9 cellular contexts compared by ENCODE assay signal in the genomic region with DNA sequence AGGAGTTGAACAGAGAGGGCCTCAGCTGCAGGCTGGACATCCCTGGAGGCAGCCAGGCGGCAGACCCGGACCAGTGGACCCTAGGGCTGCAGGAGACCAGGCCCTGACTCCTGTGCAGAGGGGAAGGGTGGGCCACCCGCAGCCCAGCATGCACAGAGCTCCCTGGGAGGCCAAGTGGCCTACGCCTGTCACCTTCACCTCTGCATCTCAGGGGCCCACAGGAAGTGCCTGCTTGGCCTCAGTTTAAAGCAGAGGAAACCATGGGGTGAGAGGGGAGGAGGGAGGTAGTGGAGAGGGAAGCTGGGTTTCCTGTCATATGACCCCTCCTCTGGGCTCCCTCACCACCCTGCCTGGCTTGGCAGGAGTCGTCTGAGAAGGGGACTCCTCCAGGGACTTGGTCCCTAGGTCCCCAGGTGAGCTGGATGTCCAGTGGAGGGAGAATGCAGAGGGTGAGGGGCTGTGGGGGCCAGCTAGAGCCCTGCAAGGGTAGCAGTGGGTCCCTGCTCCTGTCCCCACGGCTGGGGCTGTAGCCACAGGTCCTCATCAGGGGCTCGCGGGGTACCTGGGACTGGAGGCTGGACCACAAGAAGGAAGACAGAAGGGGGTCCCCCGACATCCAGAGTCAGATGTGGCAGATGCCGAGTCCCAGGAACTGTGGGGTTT. TPM values are rescaled to one million over a fixed set of nuclear protein-coding genes. Genes with fewer than 3 reads are reported as not detected.
DNase-seq lines count a peak whose midpoint lies in the region; ATAC-seq and TF ChIP-seq lines count a peak whose summit lies in the region.
"Had no signal": no experiment of that assay in that cellular context is flagged by ENCODE, and none has a peak within 500 bp of the region (broad histone marks: within the 10 kb centered on the region; RNA-seq: fewer than 3 reads in every experiment).

A gene with protein sequence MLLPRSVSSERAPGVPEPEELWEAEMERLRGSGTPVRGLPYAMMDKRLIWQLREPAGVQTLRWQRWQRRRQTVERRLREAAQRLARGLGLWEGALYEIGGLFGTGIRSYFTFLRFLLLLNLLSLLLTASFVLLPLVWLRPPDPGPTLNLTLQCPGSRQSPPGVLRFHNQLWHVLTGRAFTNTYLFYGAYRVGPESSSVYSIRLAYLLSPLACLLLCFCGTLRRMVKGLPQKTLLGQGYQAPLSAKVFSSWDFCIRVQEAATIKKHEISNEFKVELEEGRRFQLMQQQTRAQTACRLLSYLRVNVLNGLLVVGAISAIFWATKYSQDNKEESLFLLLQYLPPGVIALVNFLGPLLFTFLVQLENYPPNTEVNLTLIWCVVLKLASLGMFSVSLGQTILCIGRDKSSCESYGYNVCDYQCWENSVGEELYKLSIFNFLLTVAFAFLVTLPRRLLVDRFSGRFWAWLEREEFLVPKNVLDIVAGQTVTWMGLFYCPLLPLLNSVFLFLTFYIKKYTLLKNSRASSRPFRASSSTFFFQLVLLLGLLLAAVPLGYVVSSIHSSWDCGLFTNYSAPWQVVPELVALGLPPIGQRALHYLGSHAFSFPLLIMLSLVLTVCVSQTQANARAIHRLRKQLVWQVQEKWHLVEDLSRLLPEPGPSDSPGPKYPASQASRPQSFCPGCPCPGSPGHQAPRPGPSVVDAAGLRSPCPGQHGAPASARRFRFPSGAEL (plus strand): TSS at position 333 of the 663 bp plus-strand sequence. CDS start 818 bp downstream, outside the sequence.

- WGBS in suprapubic skin, result 76% methylated on average over 9 of the region's 10 CpGs

- peaks cover 4% of the 10 kb centered on the region for H3K36me3 Mint-ChIP-seq in glutamatergic neuron (ENCODE audit: unreplicated experiment)

- H3K4me3 ChIP-seq in OCI-LY1 (ENCODE audit: low read depth, low read length, poor library complexity, severe bottlenecking) (peak within 1 kb of the TSS; percentile 72), left lung (peak within 1 kb of the TSS; percentile 34 to 94), suprapubic skin (peak within 1 kb of the TSS; percentile 48)

- H3K9me3 ChIP-seq in OCI-LY1 (ENCODE audit: low read length) (no peaks in the 10 kb centered on the region), left lung (no peaks in the 10 kb centered on the region), suprapubic skin (no peaks in the 10 kb centered on the region)

- H3K9me3 Mint-ChIP-seq in glutamatergic neuron (ENCODE audit: unreplicated experiment), result peaks cover 1% of the 10 kb centered on the region

- no peaks in the 10 kb centered on the region for H4K20me1 ChIP-seq in OCI-LY1 (ENCODE audit: insufficient read depth, low read length)

- H3K4me3 Mint-ChIP-seq in glutamatergic neuron (ENCODE audit: unreplicated experiment), result no peak within 1 kb of the TSS

- ATAC-seq in left lung (peak; percentile 2), GM19452 (IDR thresholded peaks at IDR 0.05; ENCODE audit: unreplicated experiment) (no peak)

- no peaks in the 10 kb centered on the region for H3K27me3 ChIP-seq in OCI-LY1 (ENCODE audit: insufficient read depth, low read length)
- H3K27me3 ChIP-seq in left lung, result peaks cover 0 to 12% of the 10 kb centered on the region in 2 donors
- no peaks in the 10 kb centered on the region for H3K27me3 ChIP-seq in suprapubic skin

- peaks cover 12% of the 10 kb centered on the region for H3K36me3 ChIP-seq in OCI-LY1 (ENCODE audit: insufficient read depth, low read length)
- peaks cover 0 to 23% of the 10 kb centered on the region in 2 donors for H3K36me3 ChIP-seq in left lung
- peaks cover 2% of the 10 kb centered on the region for H3K36me3 ChIP-seq in suprapubic skin

- H3K79me2 ChIP-seq in OCI-LY1 (ENCODE audit: insufficient read depth, low read length), result no peaks in the 10 kb centered on the region

- H3K4me1 Mint-ChIP-seq in glutamatergic neuron (ENCODE audit: low read depth, unreplicated experiment), result no peaks in the 10 kb centered on the region

- no peak for TF ChIP-seq POLR2A in suprapubic skin (IDR thresholded peaks at IDR 0.05)

- H3K27me3 Mint-ChIP-seq in glutamatergic neuron (ENCODE audit: unreplicated experiment), result peaks cover 22% of the 10 kb centered on the region

- H3K27ac ChIP-seq in OCI-LY1 (ENCODE audit: low read depth, low read length, poor library complexity, severe bottlenecking) (peak within 1 kb of the TSS; percentile 92), left lung (peak within 1 kb of the TSS; percentile 90 to 93), suprapubic skin (peak within 1 kb of the TSS; percentile 55)
- H3K27ac ChIP-seq: SK-N-MC had no signal

- peak within 1 kb of the TSS; percentile 92 for H3K9ac ChIP-seq in OCI-LY1 (ENCODE audit: low read length)

- H3K9me2 ChIP-seq in OCI-LY1 (ENCODE audit: low read depth, low read length), result no peaks in the 10 kb centered on the region

- H3K4me1 ChIP-seq in OCI-LY1 (ENCODE audit: insufficient read depth, low read length, severe bottlenecking) (peaks cover 77% of the 10 kb centered on the region), left lung (peaks cover 30 to 87% of the 10 kb centered on the region in 2 donors), suprapubic skin (peaks cover 69% of the 10 kb centered on the region)

- no peaks in the 10 kb centered on the region for H3F3A ChIP-seq in OCI-LY1 (ENCODE audit: insufficient read depth, low read length)

- H3K4me2 ChIP-seq in OCI-LY1 (ENCODE audit: low read length), result peak within 1 kb of the TSS; percentile 89

- no peak within 1 kb of the TSS for H2AFZ ChIP-seq in OCI-LY1 (ENCODE audit: low read length)

- intact Hi-C loops in left lung (cut with DNase I), result no loop called here

- TF ChIP-seq EP300 in suprapubic skin (IDR thresholded peaks at IDR 0.05), result no peak

- TF ChIP-seq CTCF in OCI-LY1 (IDR thresholded peaks at IDR 0.05; ENCODE audit: low read length) (no peak), left lung (IDR thresholded peaks at IDR 0.05) (no peak), suprapubic skin (IDR thresholded peaks at IDR 0.05) (no peak), glutamatergic neuron (IDR thresholded peaks at IDR 0.05; ENCODE audit: partially characterized antibody, unreplicated experiment) (no peak)

- H3K27ac Mint-ChIP-seq in glutamatergic neuron (ENCODE audit: unreplicated experiment), result no peak within 1 kb of the TSS

- DNase-seq in GM19238 (ENCODE audit: insufficient read length, low spot score), result peak; percentile 84
- peak; percentile 81 for DNase-seq in activated effector memory CD4-positive, alpha-beta T cell treated with Interleukin-2 at 50 U/mL for 16 hours
- DNase-seq in left lung, result peak; percentile 75 to 81
- peak; percentile 66 to 81 for DNase-seq in suprapubic skin (ENCODE audit: low spot score in 2 of 2)
- no peak for DNase-seq in glutamatergic neuron
- DNase-seq in ecto neural progenitor cell (ENCODE audit: low spot score), result no peak

RNA-seq across cellular contexts. Expression of the gene that starts here (rescaled TPM):
- 10 to 100 TPM; 14.7 to 37.3 TPM for total RNA-seq in left lung
- total RNA-seq in suprapubic skin, result 1 to 10 TPM in 2 of 4 donors, under 1 TPM in 2; 0.36 to 6.4 (median 1.8) TPM
- not detected for total RNA-seq in glutamatergic neuron (ENCODE audit: unreplicated experiment)

Comparison
In these comparisons a context has a peak if more than half of its experiments do, and no peak if none do; other contexts are left out.
1. DNase-seq: peak in GM19238 (single experiment), activated effector memory CD4-positive, alpha-beta T cell treated with Interleukin-2 at 50 U/mL for 16 hours (single experiment), left lung (2 of 2) and suprapubic skin (2 of 2); none in glutamatergic neuron (single experiment) and ecto neural progenitor cell (single experiment).
2. Peak in every context shown above with its lines, with median percentiles within 50 percentile points of each other: H3K27ac ChIP-seq and H3K4me3 ChIP-seq.